In genomic region chr17:63653018-63653417, GRCh38 we compare ENCODE assay signal across 1 cellular context.
TF ChIP-seq lines count a peak whose summit lies in the region.

No MANE protein-coding gene starts in this region.

TF ChIP-seq in GM12878, 131 proteins besides CTCF, POLR2A, EP300 and RAD21:
- TF ChIP-seq POU2F2 (IDR thresholded peaks at IDR 0.05; ENCODE audit: borderline replicate concordance, low read depth, low read length) (no peak), HCFC1 (IDR thresholded peaks at IDR 0.05; ENCODE audit: low read length) (no peak), NR2C1 (IDR thresholded peaks at IDR 0.05) (no peak), DPF2 (IDR thresholded peaks at IDR 0.05) (no peak), BRCA1 (IDR thresholded peaks at IDR 0.05; ENCODE audit: low read depth, low read length) (no peak), ZBTB11 (CRISPR knock-in tag; IDR thresholded peaks at IDR 0.05) (no peak)
